26 cellular contexts compared by ENCODE assay signal in genomic region chr16:27164280-27164837, GRCh38. TPM values are rescaled to one million over a fixed set of nuclear protein-coding genes. Genes with fewer than 3 reads are reported as not detected.
DNase-seq lines count a peak whose midpoint lies in the region; ATAC-seq, FAIRE-seq and TF ChIP-seq lines count a peak whose summit lies in the region.
"Had no signal": no experiment of that assay in that cellular context is flagged by ENCODE, and none has a peak within 500 bp of the region (broad histone marks: within the 10 kb centered on the region; RNA-seq: fewer than 3 reads in every experiment).

No MANE protein-coding gene starts in this region.

- H3K27ac Mint-ChIP-seq in astrocyte (ENCODE audit: unreplicated experiment) = no peak overlapping the region

- H3K4me1 Mint-ChIP-seq in astrocyte (ENCODE audit: low read depth, unreplicated experiment) = no peaks in the 10 kb centered on the region

- H3K4me3 ChIP-seq in left ventricle myocardium inferior (no peak overlapping the region), astrocyte (ENCODE audit: insufficient read depth, low read depth, low read length) (no peak overlapping the region), adrenal gland (no peak overlapping the region)
- H3K4me3 ChIP-seq: BLaER1, K562 had no signal

- TF ChIP-seq CTCF in left ventricle myocardium inferior (IDR thresholded peaks at IDR 0.05; ENCODE audit: borderline replicate concordance) (no peak), astrocyte (IDR thresholded peaks at IDR 0.05; ENCODE audit: insufficient read depth, low read depth, low read length) (no peak), adrenal gland (IDR thresholded peaks at IDR 0.05) (no peak)

- TF ChIP-seq POLR2A in adrenal gland (IDR thresholded peaks at IDR 0.05) = no peak

- WGBS in adrenal gland, 4 donors = 20 to 55% (median 35%) methylated on average over 1 of the region's 1 CpG

- peaks cover 12% of the 10 kb centered on the region for H3K27me3 Mint-ChIP-seq in astrocyte (ENCODE audit: low read depth, unreplicated experiment)
- H3K27me3 Mint-ChIP-seq: CD4-positive, CD25-positive, alpha-beta regulatory T cell had no signal

- no peak overlapping the region for H2AFZ ChIP-seq in astrocyte (ENCODE audit: low read depth, low read length)

- no peaks in the 10 kb centered on the region for H3K36me3 Mint-ChIP-seq in astrocyte (ENCODE audit: low read depth, unreplicated experiment)
- H3K36me3 Mint-ChIP-seq: CD4-positive, CD25-positive, alpha-beta regulatory T cell had no signal

- DNase-seq in Right ventricle myocardium inferior (ENCODE audit: missing footprints) (no peak), left ventricle myocardium inferior (no peak), astrocyte (ENCODE audit: low read depth) (peak; percentile 15), left ventricle myocardium superior (no peak), stromal cell of bone marrow (ENCODE audit: low read depth) (peak; percentile 22), NCI-H1092 (lab: John Stamatoyannopoulos, UW) (no peak), adrenal gland (no peak), NCI-H2196 (lab: John Stamatoyannopoulos, UW; ENCODE audit: unreplicated experiment) (no peak)
- DNase-seq: CD4-positive, CD25-positive, alpha-beta regulatory T cell; DMS153; DND-41; H7; Kasumi-1; NCI-H1105 treated with DMSO at 0.1 percent for 48 hours; NCI-H146; NCI-H1930; NCI-H2107; NCI-H446; NCI-H524 treated with DMSO at 0.1 percent for 48 hours; NCI-H82; SIG-M5 had no signal

- H3K4me1 ChIP-seq in left ventricle myocardium inferior = no peaks in the 10 kb centered on the region
- no peaks in the 10 kb centered on the region for H3K4me1 ChIP-seq in astrocyte (ENCODE audit: insufficient read depth, low read length)
- H3K4me1 ChIP-seq in adrenal gland (replicated peaks in 1 of 2) = no peaks in the 10 kb centered on the region

- H3K9me3 ChIP-seq in left ventricle myocardium inferior (replicated peaks) (peaks cover 29% of the 10 kb centered on the region), astrocyte (ENCODE audit: insufficient read depth, low read depth, low read length) (peaks cover 4% of the 10 kb centered on the region), adrenal gland (replicated peaks in 1 of 3) (peaks cover 0 to 7% (median 0%) of the 10 kb centered on the region in 3 donors)

- ATAC-seq in Right ventricle myocardium inferior = peak; percentile 70
- peak; percentile 54 for ATAC-seq in left ventricle myocardium superior
- ATAC-seq: HepG2, K562 had no signal

- no peaks in the 10 kb centered on the region for H4K20me1 ChIP-seq in astrocyte (ENCODE audit: insufficient read depth, low read length)
- H4K20me1 ChIP-seq: BLaER1 had no signal

- H3K27ac ChIP-seq in left ventricle myocardium inferior (replicated peaks) = no peak overlapping the region
- H3K27ac ChIP-seq in astrocyte (ENCODE audit: low read depth, low read length) = no peak overlapping the region
- H3K27ac ChIP-seq in adrenal gland = no peak overlapping the region
- H3K27ac ChIP-seq: BLaER1, RWPE1 had no signal

- H3K27me3 ChIP-seq in left ventricle myocardium inferior (ENCODE audit: low read depth) (peaks cover 21% of the 10 kb centered on the region), astrocyte (ENCODE audit: insufficient read depth, low read length) (no peaks in the 10 kb centered on the region), adrenal gland (no peaks in the 10 kb centered on the region)
- H3K27me3 ChIP-seq: BLaER1 had no signal

- H3K4me3 Mint-ChIP-seq in astrocyte (ENCODE audit: unreplicated experiment) = no peak overlapping the region
- H3K4me3 Mint-ChIP-seq: CD4-positive, CD25-positive, alpha-beta regulatory T cell had no signal

- H3K9me3 Mint-ChIP-seq in astrocyte (ENCODE audit: unreplicated experiment) = peaks cover 17% of the 10 kb centered on the region

- no peak overlapping the region for H3K4me2 ChIP-seq in astrocyte (ENCODE audit: low read length)
- H3K4me2 ChIP-seq: BLaER1 had no signal

- H3K36me3 ChIP-seq in left ventricle myocardium inferior (no peaks in the 10 kb centered on the region), astrocyte (ENCODE audit: insufficient read depth, low read length) (no peaks in the 10 kb centered on the region), adrenal gland (replicated peaks in 1 of 2) (no peaks in the 10 kb centered on the region)

- H3K79me2 ChIP-seq in astrocyte (ENCODE audit: insufficient read depth, low read length) = no peaks in the 10 kb centered on the region

- intact Hi-C loops in Right ventricle myocardium inferior (cut with DNase I) = no loop called here
- intact Hi-C loops in left ventricle myocardium inferior (cut with micrococcal nuclease) = no loop called here
- intact Hi-C loops in left ventricle myocardium superior (cut with micrococcal nuclease) = no loop called here
- intact Hi-C loops in adrenal gland (cut with DNase I) = no loop called here

- no peak for FAIRE-seq in astrocyte (lab: Jason Lieb, UNC)
- FAIRE-seq: GM12892, HepG2, K562 had no signal

- H3K9ac ChIP-seq in astrocyte (ENCODE audit: low read length) = no peak overlapping the region
- H3K9ac ChIP-seq: BLaER1 had no signal

RNA-seq across cellular contexts. Expression of gene KDM8, which starts 39.0 kb away (rescaled TPM):
- total RNA-seq in Right ventricle myocardium inferior (3.5 TPM), left ventricle myocardium inferior (3.2 TPM), astrocyte (3.4 and 4.3 TPM in 2 replicates), left ventricle myocardium superior (3.7 TPM), adrenal gland (10 to 100 TPM in 2 of 8 donors, 1 to 10 TPM in 6; 3.4 to 10.8 (median 6.8) TPM)
- 10 to 100 TPM in 2 of 3 donors, 1 to 10 TPM in 1; 3.7 to 14.6 (median 11.5) TPM for polyA plus RNA-seq in adrenal gland

Comparison
In these comparisons a context has a peak if more than half of its experiments do, and no peak if none do; other contexts are left out.
1. DNase-seq: peak in astrocyte (single experiment) and stromal cell of bone marrow (single experiment); none in Right ventricle myocardium inferior (single experiment), left ventricle myocardium inferior (single experiment), left ventricle myocardium superior (single experiment), NCI-H1092 (single experiment), adrenal gland (0 of 7) and NCI-H2196 (single experiment).